In the genomic region with DNA sequence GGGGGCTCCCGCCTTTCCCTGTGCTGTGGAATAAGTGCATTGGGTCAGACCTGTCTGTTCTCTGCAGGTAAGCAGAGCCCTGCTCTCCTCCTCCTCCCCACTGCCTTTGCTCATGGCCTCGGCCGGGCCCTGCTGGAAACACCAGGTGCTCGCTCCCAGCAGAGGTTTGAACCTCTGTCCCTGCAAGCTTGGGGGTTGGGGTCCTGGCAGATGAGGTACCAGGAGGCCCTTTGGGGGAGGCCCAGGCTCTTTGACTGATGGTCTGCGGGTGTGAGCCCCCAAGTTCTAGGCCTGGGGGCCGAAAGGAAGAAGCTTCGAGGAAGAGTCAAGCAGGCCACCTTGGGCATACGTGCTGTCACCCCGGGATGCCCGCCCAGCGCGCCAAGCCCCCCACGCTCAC, we compare ENCODE assay signal across 17 cellular contexts. TPM values are rescaled to one million over a fixed set of nuclear protein-coding genes. Genes with fewer than 3 reads are reported as not detected.
DNase-seq lines count a peak whose midpoint lies in the region; ATAC-seq and TF ChIP-seq lines count a peak whose summit lies in the region.
"Had no signal": no experiment of that assay in that cellular context is flagged by ENCODE, and none has a peak within 500 bp of the region (broad histone marks: within the 10 kb centered on the region; RNA-seq: fewer than 3 reads in every experiment).

No MANE protein-coding gene starts in this region.

- DNase-seq in H7 (peak; percentile 58), ascending aorta (ENCODE audit: low spot score in 2 of 2) (peak in 1 of 2 donors; percentile 43), gastrocnemius medialis (no peak)
- DNase-seq: activated CD4-positive, alpha-beta T cell treated with anti-CD3 and anti-CD28 coated beads for 36 hours; activated CD8-positive, alpha-beta memory T cell treated with anti-CD3 and anti-CD28 coated beads, Interleukin-2, amount 10 ng/mL, durations not matched to agents 7 days and 5 days; activated gamma-delta T cell treated with Interleukin-2 at 50 U/mL for 16 hours; hypothalamus; ovary; Peyer's patch; stimulated activated CD4-positive, alpha-beta T cell treated with anti-CD3 and anti-CD28 coated beads, Interleukin-4, amount 100 ng/mL, for 1 hour had no signal

- in situ Hi-C loops in gastrocnemius medialis (cut with MboI; ENCODE audit: low sequenced_read_pairs in 4 of 4) = no loop called here

- H3K36me3 ChIP-seq in H7 (replicated peaks; ENCODE audit: control insufficient read depth, insufficient read depth, low read length) (no peaks in the 10 kb centered on the region), ascending aorta (no peaks in the 10 kb centered on the region), iPS-20b (ENCODE audit: insufficient read depth, low read depth, low read length) (no peaks in the 10 kb centered on the region), gastrocnemius medialis (no peaks in the 10 kb centered on the region)
- H3K36me3 ChIP-seq: HAP-1, left lung, ovary, Peyer's patch had no signal

- H3K4me3 ChIP-seq in H7 (ENCODE audit: insufficient read depth, low read depth, low read length) = peak overlapping the region; percentile 47; the same call in 1 of the 2 replicates
- peak overlapping the region; percentile 45 to 61 for H3K4me3 ChIP-seq in ascending aorta
- H3K4me3 ChIP-seq in iPS-20b (ENCODE audit: low read length) = peak overlapping the region; percentile 69; the same call in 1 of the 2 replicates
- peak overlapping the region in 3 of 4 donors; percentile 41 to 59 (median 48) for H3K4me3 ChIP-seq in gastrocnemius medialis
- H3K4me3 ChIP-seq: HAP-1, ovary had no signal

- H3K27ac ChIP-seq in ascending aorta (no peak overlapping the region), iPS-20b (ENCODE audit: low read length) (no peak overlapping the region), gastrocnemius medialis (no peak overlapping the region)
- H3K27ac ChIP-seq: left lung, ovary, Peyer's patch had no signal

- H3K27me3 ChIP-seq in H7 (ENCODE audit: control insufficient read depth, insufficient read depth, low read length) (peaks cover 40% of the 10 kb centered on the region), ascending aorta (no peaks in the 10 kb centered on the region), iPS-20b (ENCODE audit: insufficient read depth, low read length) (peaks cover 67% of the 10 kb centered on the region), gastrocnemius medialis (peaks cover 37 to 52% (median 48%) of the 10 kb centered on the region in 3 donors)
- H3K27me3 ChIP-seq: ovary had no signal

- H3K4me1 ChIP-seq in ascending aorta = peaks cover 0 to 14% of the 10 kb centered on the region in 2 donors
- peaks cover 5% of the 10 kb centered on the region for H3K4me1 ChIP-seq in iPS-20b (ENCODE audit: insufficient read depth, low read length)
- H3K4me1 ChIP-seq in gastrocnemius medialis = peaks cover 9 to 16% of the 10 kb centered on the region in 2 donors
- H3K4me1 ChIP-seq: HAP-1 had no signal

- no peaks in the 10 kb centered on the region for H3K9me3 ChIP-seq in ascending aorta
- H3K9me3 ChIP-seq in iPS-20b (ENCODE audit: insufficient read depth, low read depth, low read length) = no peaks in the 10 kb centered on the region
- no peaks in the 10 kb centered on the region for H3K9me3 ChIP-seq in gastrocnemius medialis
- H3K9me3 ChIP-seq: HAP-1, left lung, ovary, Peyer's patch had no signal

- no peak for TF ChIP-seq POLR2A in gastrocnemius medialis (IDR thresholded peaks at IDR 0.05)

- ATAC-seq in gastrocnemius medialis (no peak), HG03571 (IDR thresholded peaks at IDR 0.05; ENCODE audit: unreplicated experiment) (no peak), GM18502 (IDR thresholded peaks at IDR 0.05; ENCODE audit: poor library complexity, unreplicated experiment) (no peak), HG02852 (IDR thresholded peaks at IDR 0.05; ENCODE audit: unreplicated experiment) (no peak), HG03196 (IDR thresholded peaks at IDR 0.05; ENCODE audit: unreplicated experiment) (no peak)
- ATAC-seq: activated CD4-positive, alpha-beta T cell treated with anti-CD3 and anti-CD28 coated beads for 36 hours; activated CD8-positive, alpha-beta memory T cell treated with anti-CD3 and anti-CD28 coated beads, Interleukin-2, amount 10 ng/mL, durations not matched to agents 7 days and 5 days had no signal

- intact Hi-C loops in ascending aorta (cut with DNase I) = no loop called here
- intact Hi-C loops in gastrocnemius medialis (cut with DNase I; ENCODE audit: low total_unique reads) = no loop called here

- no peak for TF ChIP-seq CTCF in ascending aorta (IDR thresholded peaks at IDR 0.05)
- TF ChIP-seq CTCF in gastrocnemius medialis (IDR thresholded peaks at IDR 0.05 in 4 of 5, conservative IDR thresholded peaks at IDR 0.05 in 1 of 5) = no peak

- H3K9ac ChIP-seq in iPS-20b (ENCODE audit: low read depth, low read length) = no peak overlapping the region

RNA-seq across cellular contexts. Expression of a gene that starts 22.1 kb away (rescaled TPM):
- total RNA-seq in H7 (2014; rRNA removed; shearing (Covaris generic)) = 20.8 and 21.4 TPM in 2 replicates
- total RNA-seq in ascending aorta (39.1 TPM), gastrocnemius medialis (10 to 100 TPM in 1 of 4 donors, 1 to 10 TPM in 3; 4.5 to 13.0 (median 7.1) TPM)

RNA-seq across cellular contexts. Expression of a gene that starts 42.1 kb away (rescaled TPM):
- total RNA-seq in H7 (2014; rRNA removed; shearing (Covaris generic)) = 9.1 and 9.5 TPM in 2 replicates
- 23.5 TPM for total RNA-seq in ascending aorta
- 10 to 100 TPM in 3 of 4 donors, 1 to 10 TPM in 1; 2.4 to 20.8 (median 12.5) TPM for total RNA-seq in gastrocnemius medialis

RNA-seq across cellular contexts. Expression of a gene that starts 47.5 kb away (rescaled TPM):
- 152 and 165 TPM in 2 replicates for total RNA-seq in H7 (2014; rRNA removed; shearing (Covaris generic))
- total RNA-seq in ascending aorta (112 TPM), gastrocnemius medialis (10 to 100 TPM; 44.4 to 70.4 (median 57.0) TPM)
